In the genomic region with DNA sequence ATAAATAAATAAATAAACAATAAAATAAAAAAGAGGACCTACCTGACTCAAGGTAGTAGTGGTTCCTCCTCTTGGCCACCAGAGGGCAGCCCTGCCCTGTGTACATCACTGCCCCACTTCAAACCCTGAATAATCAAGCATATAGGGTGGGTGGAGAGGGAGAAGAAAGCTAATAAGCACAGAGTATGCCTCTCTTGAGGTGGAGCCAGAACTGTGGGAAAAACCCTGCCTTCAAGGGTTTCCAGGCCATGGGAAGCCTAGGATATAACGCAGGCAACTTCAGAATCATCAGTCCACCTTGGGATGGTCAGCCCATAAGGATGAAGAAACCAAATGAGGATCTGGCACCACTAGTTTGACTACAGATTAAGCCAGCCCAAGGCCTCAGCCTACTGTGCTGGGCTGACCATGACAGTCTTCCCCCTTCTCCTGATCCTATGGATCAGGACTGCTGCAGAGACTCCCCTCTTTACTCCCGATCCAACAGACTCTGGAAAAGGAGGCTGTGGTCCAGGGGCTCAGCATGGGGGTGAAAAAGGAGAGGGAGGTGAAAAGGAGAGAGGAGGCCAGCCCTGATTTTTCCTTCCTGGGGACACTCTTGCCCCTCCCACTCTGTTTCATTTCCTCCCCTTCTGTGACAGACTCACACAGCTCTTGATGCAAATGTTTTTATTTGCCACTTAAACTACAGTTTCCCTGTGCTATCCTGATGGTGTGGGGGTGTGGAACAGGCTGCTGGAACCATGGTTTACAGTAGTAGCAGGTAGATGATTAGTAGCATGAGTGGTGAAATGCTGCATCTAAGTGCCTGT, we compare ENCODE assay signal across 9 cellular contexts. TPM values are rescaled to one million over a fixed set of nuclear protein-coding genes. Genes with fewer than 3 reads are reported as not detected.
DNase-seq lines count a peak whose midpoint lies in the region; ATAC-seq and TF ChIP-seq lines count a peak whose summit lies in the region.
"Had no signal": no experiment of that assay in that cellular context is flagged by ENCODE, and none has a peak within 500 bp of the region (broad histone marks: within the 10 kb centered on the region; RNA-seq: fewer than 3 reads in every experiment).

No MANE protein-coding gene starts in this region.

- peaks cover 0 to 74% (median 39%) of the 10 kb centered on the region in 9 donors for H3K36me3 ChIP-seq in heart right ventricle
- no peaks in the 10 kb centered on the region for H3K36me3 ChIP-seq in smooth muscle cell (ENCODE audit: low read depth)

- H3F3A ChIP-seq in smooth muscle cell (ENCODE audit: low read depth), result no peaks in the 10 kb centered on the region

- no peaks in the 10 kb centered on the region for H3K9me3 ChIP-seq in heart right ventricle
- H3K9me3 ChIP-seq in smooth muscle cell (replicated peaks; ENCODE audit: low read depth), result no peaks in the 10 kb centered on the region
- H3K9me3 ChIP-seq: SJSA1 had no signal

- no peak overlapping the region for H3K4me2 ChIP-seq in smooth muscle cell

- H4K20me1 ChIP-seq in smooth muscle cell (ENCODE audit: low read depth), result peaks cover 1% of the 10 kb centered on the region

- peak; percentile 80 to 94 (median 89) for TF ChIP-seq CTCF in heart right ventricle (IDR thresholded peaks at IDR 0.05)
- TF ChIP-seq CTCF in smooth muscle cell (IDR thresholded peaks at IDR 0.05; ENCODE audit: borderline replicate concordance, insufficient read depth, poor library complexity, severe bottlenecking), result peak; percentile 92

- no peaks in the 10 kb centered on the region for H3K27me3 Mint-ChIP-seq in activated naive CD8-positive, alpha-beta T cell treated with anti-CD3 and anti-CD28 coated beads, Interleukin-2, amount 10 ng/mL, durations not matched to agents 7 days and 5 days

- H3K27me3 ChIP-seq in heart right ventricle, result no peaks in the 10 kb centered on the region
- H3K27me3 ChIP-seq in smooth muscle cell (ENCODE audit: low read depth), result no peaks in the 10 kb centered on the region
- H3K27me3 ChIP-seq: SJSA1 had no signal

- POLR2A ChIA-PET in activated naive CD8-positive, alpha-beta T cell treated with anti-CD3 and anti-CD28 coated beads, Interleukin-2, amount 10 ng/mL, durations not matched to agents 7 days and 5 days (lab: Charles Lee), result interaction anchor here (0.5 to 2.4 kb wide), 4 partner anchors 10 to 60 kb away, joined by 3 to 8 read pairs (median 4); partner anchors contain the start of genes AVPI1 and ZFYVE27

- no peaks in the 10 kb centered on the region for H3K9me3 Mint-ChIP-seq in activated naive CD8-positive, alpha-beta T cell treated with anti-CD3 and anti-CD28 coated beads, Interleukin-2, amount 10 ng/mL, durations not matched to agents 7 days and 5 days

- no peak overlapping the region for H3K27ac Mint-ChIP-seq in activated naive CD8-positive, alpha-beta T cell treated with anti-CD3 and anti-CD28 coated beads, Interleukin-2, amount 10 ng/mL, durations not matched to agents 7 days and 5 days

- H3K9ac ChIP-seq in smooth muscle cell (ENCODE audit: low read depth), result no peak overlapping the region

- H3K4me3 ChIP-seq in heart right ventricle (no peak overlapping the region), smooth muscle cell (no peak overlapping the region)
- H3K4me3 ChIP-seq: SJSA1 had no signal

- 90% methylated on average over 2 of the region's 2 CpGs for WGBS in heart right ventricle, 2 donors
- WGBS in smooth muscle cell (ENCODE audit: low lambda C conversion rate), result 93% methylated on average over 2 of the region's 2 CpGs

- no peak overlapping the region for H2AFZ ChIP-seq in smooth muscle cell (ENCODE audit: low read depth)

- DNase-seq in CD1c-positive myeloid dendritic cell (ENCODE audit: extremely low spot score), result peak; percentile 65
- DNase-seq in HT-29 (ENCODE audit: low spot score), result peak; percentile 63
- peak; percentile 26 to 45 for DNase-seq in SHP77 (lab: John Stamatoyannopoulos, UW)
- peak; percentile 55 for DNase-seq in activated naive CD8-positive, alpha-beta T cell treated with anti-CD3 and anti-CD28 coated beads, Interleukin-2, amount 10 ng/mL, durations not matched to agents 7 days and 5 days
- DNase-seq in heart right ventricle, result no peak
- no peak for DNase-seq in smooth muscle cell (lab: John Stamatoyannopoulos, UW; ENCODE audit: unreplicated experiment)

- peaks cover 0 to 21% (median 0%) of the 10 kb centered on the region in 9 donors for H3K4me1 ChIP-seq in heart right ventricle
- H3K4me1 ChIP-seq in smooth muscle cell (ENCODE audit: low read depth), result no peaks in the 10 kb centered on the region
- H3K4me1 ChIP-seq: SJSA1 had no signal

- H3K4me1 Mint-ChIP-seq in activated naive CD8-positive, alpha-beta T cell treated with anti-CD3 and anti-CD28 coated beads, Interleukin-2, amount 10 ng/mL, durations not matched to agents 7 days and 5 days, result peaks cover 10% of the 10 kb centered on the region

- H3K4me3 Mint-ChIP-seq in activated naive CD8-positive, alpha-beta T cell treated with anti-CD3 and anti-CD28 coated beads, Interleukin-2, amount 10 ng/mL, durations not matched to agents 7 days and 5 days, result no peak overlapping the region

- intact Hi-C loops in heart right ventricle (cut with DNase I), result loop anchor here in 9 of 10 donors (1.0 to 5.0 kb wide), 3 partner anchors 54 to 55 kb away; no protein-coding TSS in a partner anchor

- no peak overlapping the region for H3K27ac ChIP-seq in heart right ventricle
- H3K27ac ChIP-seq in smooth muscle cell (ENCODE audit: low read depth), result no peak overlapping the region
- H3K27ac ChIP-seq: SJSA1 had no signal

- H3K36me3 Mint-ChIP-seq in activated naive CD8-positive, alpha-beta T cell treated with anti-CD3 and anti-CD28 coated beads, Interleukin-2, amount 10 ng/mL, durations not matched to agents 7 days and 5 days, result peaks cover 1% of the 10 kb centered on the region

- ATAC-seq in GM19035 (IDR thresholded peaks at IDR 0.05; ENCODE audit: unreplicated experiment) (peak; percentile 71), heart right ventricle (peak in 7 of 8 donors; percentile 61 to 78 (median 68)), HG02840 (IDR thresholded peaks at IDR 0.05; ENCODE audit: low FRiP score, unreplicated experiment) (no peak)
- peak; percentile 66 for ATAC-seq in activated naive CD8-positive, alpha-beta T cell treated with anti-CD3 and anti-CD28 coated beads, Interleukin-2, amount 10 ng/mL, durations not matched to agents 7 days and 5 days (ENCODE audit: low read depth)

- H3K79me2 ChIP-seq in smooth muscle cell (ENCODE audit: low read depth), result peaks cover 3% of the 10 kb centered on the region

RNA-seq across cellular contexts. Expression of gene AVPI1, which starts 10.1 kb away (rescaled TPM):
- 31.9 and 35.5 TPM in 2 replicates for total RNA-seq in HT-29 (2014; rRNA removed; shearing (Covaris generic))
- 1 to 10 TPM; 2.4 to 2.9 TPM for total RNA-seq in activated naive CD8-positive, alpha-beta T cell treated with anti-CD3 and anti-CD28 coated beads, Interleukin-2, amount 10 ng/mL, durations not matched to agents 7 days and 5 days
- total RNA-seq in heart right ventricle, result 10 to 100 TPM in 3 of 10 donors, 1 to 10 TPM in 7; 6.5 to 12.9 (median 9.1) TPM
- polyA plus RNA-seq in heart right ventricle, result 10 to 100 TPM in 1 of 2 donors, 1 to 10 TPM in 1; 5.3 to 41.0 TPM
- total RNA-seq in smooth muscle cell, result 14.9 and 23.8 TPM in 2 replicates
- polyA plus RNA-seq in smooth muscle cell, result 26.9 and 32.5 TPM in 2 replicates

RNA-seq across cellular contexts. Expression of gene PI4K2A, which starts 36.5 kb away (rescaled TPM):
- total RNA-seq in HT-29 (2014; rRNA removed; shearing (Covaris generic)), result 10.4 and 11.2 TPM in 2 replicates
- 10 to 100 TPM in 1 of 2 experiments, 1 to 10 TPM in 1; 9.3 to 10.9 TPM for total RNA-seq in activated naive CD8-positive, alpha-beta T cell treated with anti-CD3 and anti-CD28 coated beads, Interleukin-2, amount 10 ng/mL, durations not matched to agents 7 days and 5 days
- total RNA-seq in heart right ventricle (10 to 100 TPM in 9 of 10 donors, 1 to 10 TPM in 1; 9.4 to 18.5 (median 14.2) TPM), smooth muscle cell (20.8 and 23.4 TPM in 2 replicates)
- polyA plus RNA-seq in heart right ventricle (10 to 100 TPM in 1 of 2 donors, 1 to 10 TPM in 1; 5.3 to 20.7 TPM), smooth muscle cell (20.4 and 21.0 TPM in 2 replicates)

RNA-seq across cellular contexts. Expression of gene MARVELD1, which starts 36.6 kb away (rescaled TPM):
- 24.5 and 24.9 TPM in 2 replicates for total RNA-seq in HT-29 (2014; rRNA removed; shearing (Covaris generic))
- total RNA-seq in activated naive CD8-positive, alpha-beta T cell treated with anti-CD3 and anti-CD28 coated beads, Interleukin-2, amount 10 ng/mL, durations not matched to agents 7 days and 5 days, result 1 to 10 TPM; 2.6 to 3.3 TPM
- total RNA-seq in heart right ventricle, result 10 to 100 TPM in 1 of 10 donors, 1 to 10 TPM in 9; 2.8 to 10.2 (median 5.8) TPM
- polyA plus RNA-seq in heart right ventricle, result 10 to 100 TPM in 1 of 2 donors, 1 to 10 TPM in 1; 5.0 to 11.9 TPM
- total RNA-seq in smooth muscle cell, result 46.3 and 58.4 TPM in 2 replicates
- 95.5 and 132 TPM in 2 replicates for polyA plus RNA-seq in smooth muscle cell

RNA-seq across cellular contexts. Expression of gene MORN4, which starts 43.7 kb away (rescaled TPM):
- 0.29 and 1.2 TPM in 2 replicates for total RNA-seq in HT-29 (2014; rRNA removed; shearing (Covaris generic))
- 1 to 10 TPM; 1.7 to 2.2 TPM for total RNA-seq in activated naive CD8-positive, alpha-beta T cell treated with anti-CD3 and anti-CD28 coated beads, Interleukin-2, amount 10 ng/mL, durations not matched to agents 7 days and 5 days
- total RNA-seq in heart right ventricle (10 to 100 TPM in 8 of 10 donors, 1 to 10 TPM in 2; 4.4 to 17.1 (median 12.8) TPM), smooth muscle cell (2.9 and 9.3 TPM in 2 replicates)
- polyA plus RNA-seq in heart right ventricle (10 to 100 TPM; 16.0 to 17.6 TPM), smooth muscle cell (11.3 and 16.8 TPM in 2 replicates)

RNA-seq across cellular contexts. Expression of gene ZFYVE27, which starts 60.0 kb away (rescaled TPM):
- total RNA-seq in HT-29 (2014; rRNA removed; shearing (Covaris generic)), result 34.6 and 45.5 TPM in 2 replicates
- total RNA-seq in activated naive CD8-positive, alpha-beta T cell treated with anti-CD3 and anti-CD28 coated beads, Interleukin-2, amount 10 ng/mL, durations not matched to agents 7 days and 5 days, result 10 to 100 TPM; 36.9 to 43.4 TPM
- total RNA-seq in heart right ventricle (10 to 100 TPM in 8 of 10 donors, 1 to 10 TPM in 2; 7.5 to 16.0 (median 11.8) TPM), smooth muscle cell (7.0 and 9.7 TPM in 2 replicates)
- polyA plus RNA-seq in heart right ventricle (10 to 100 TPM; 10.2 to 17.6 TPM), smooth muscle cell (11.4 and 14.0 TPM in 2 replicates)

Comparison
In these comparisons a context has a peak if more than half of its experiments do, and no peak if none do; other contexts are left out.
1. DNase-seq: peak in CD1c-positive myeloid dendritic cell (single experiment), HT-29 (single experiment), SHP77 (2 of 2) and activated naive CD8-positive, alpha-beta T cell treated with anti-CD3 and anti-CD28 coated beads, Interleukin-2, amount 10 ng/mL, durations not matched to agents 7 days and 5 days (single experiment); none in heart right ventricle (0 of 2) and smooth muscle cell (single experiment).